ENCODE assay signal across 1 cellular context in genomic region chr19:13993554-13994308, GRCh38.
TF ChIP-seq lines count a peak whose summit lies in the region.

No MANE protein-coding gene starts in this region.

TF ChIP-seq in SK-N-SH, 30 proteins besides CTCF, POLR2A, EP300 and RAD21 (continued from another document):
- TF ChIP-seq REST (IDR thresholded peaks at IDR 0.05; ENCODE audit: low read depth, low read length) (no peak), MXI1 (IDR thresholded peaks at IDR 0.05; ENCODE audit: low read depth, low read length) (peak; percentile 44; the same call in 1 of the 2 replicates), NRF1 (IDR thresholded peaks at IDR 0.05; ENCODE audit: low read depth, low read length) (no peak)
TF ChIP-seq in SK-N-SH: peak in this region for 2.
